Comparison of ENCODE assay signal across 8 cellular contexts in the genomic region with DNA sequence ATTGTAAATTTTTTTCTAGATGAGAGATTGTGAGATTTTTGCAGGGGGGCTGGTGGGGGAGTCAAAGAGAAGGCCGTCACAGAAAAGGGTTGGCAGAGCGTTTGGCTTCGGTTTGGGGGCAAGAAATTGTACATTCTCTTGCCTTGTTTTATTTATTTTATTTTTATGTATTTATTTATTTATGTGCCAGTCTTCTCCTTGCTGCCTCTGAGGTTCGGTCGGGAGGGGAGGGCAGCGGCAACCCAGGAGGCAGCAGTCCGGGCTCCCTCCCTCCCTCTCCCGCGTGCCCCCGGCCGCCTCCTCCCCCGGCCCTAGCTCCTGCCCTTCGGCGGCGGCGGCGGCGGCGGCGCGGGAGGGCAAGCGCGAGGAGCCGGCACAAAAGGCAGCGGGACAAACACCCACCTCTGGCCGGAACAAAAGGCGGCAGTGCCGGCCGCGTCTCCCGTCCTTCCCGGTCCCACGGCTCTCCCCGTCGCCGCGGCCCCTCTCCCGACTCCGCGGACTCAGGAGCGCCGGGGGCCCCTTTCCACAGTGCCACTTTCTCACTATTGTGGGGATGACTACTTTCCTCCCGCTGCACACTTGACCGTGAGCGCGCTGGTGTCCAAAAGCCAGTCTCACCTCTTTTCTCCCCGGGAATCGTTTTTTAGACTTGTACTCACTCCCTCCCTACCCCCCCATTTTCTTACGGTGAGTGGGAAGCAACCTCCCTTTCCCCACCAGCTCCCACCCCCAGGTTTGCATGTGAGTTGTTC. TPM values are rescaled to one million over a fixed set of nuclear protein-coding genes. Genes with fewer than 3 reads are reported as not detected.
A peak's percentile ranks its signal among the peaks of the same experiment; 100 is the strongest.
DNase-seq lines count a peak whose midpoint lies in the region; ATAC-seq and TF ChIP-seq lines count a peak whose summit lies in the region.

No MANE protein-coding gene starts in this region.

- H3K9me3 Mint-ChIP-seq in CD8-positive, alpha-beta memory T cell = peaks cover 0 to 6% (median 0%) of the 10 kb centered on the region in 5 donors
- H3K9me3 Mint-ChIP-seq in IgD-negative memory B cell (no peaks in the 10 kb centered on the region), type B pancreatic cell (no peaks in the 10 kb centered on the region)

- no peak overlapping the region for H3K4me3 ChIP-seq in CD8-positive, alpha-beta memory T cell (ENCODE audit: low read length)
- H3K4me3 ChIP-seq in ascending aorta = peak overlapping the region; percentile 68 to 71
- H3K4me3 ChIP-seq in liver (ENCODE audit: low read depth in 1 of 3, low read length in 3 of 3) = peak overlapping the region in 2 of 3 donors; percentile 22 to 69

- POLR2A ChIA-PET in CD8-positive, alpha-beta memory T cell (lab: Charles Lee) = no interaction called here

- H3K4me1 ChIP-seq in CD8-positive, alpha-beta memory T cell (ENCODE audit: insufficient read depth, low read length) = peaks cover 40% of the 10 kb centered on the region
- H3K4me1 ChIP-seq in ascending aorta (peaks cover 18 to 49% of the 10 kb centered on the region in 2 donors), liver (ENCODE audit: control insufficient read depth in 4 of 4, insufficient read depth in 4 of 4, low read length in 3 of 4) (peaks cover 35 to 68% (median 50%) of the 10 kb centered on the region in 4 donors)

- TF ChIP-seq CTCF in ascending aorta (IDR thresholded peaks at IDR 0.05) (no peak), liver (IDR thresholded peaks at IDR 0.05; ENCODE audit: low read depth, low read length, missing input control) (no peak), type B pancreatic cell (conservative IDR thresholded peaks at IDR 0.05) (no peak)

- H3K27me3 Mint-ChIP-seq in CD8-positive, alpha-beta memory T cell = peaks cover 54 to 72% of the 10 kb centered on the region in 2 donors
- no peaks in the 10 kb centered on the region for H3K27me3 Mint-ChIP-seq in IgD-negative memory B cell
- peaks cover 23% of the 10 kb centered on the region for H3K27me3 Mint-ChIP-seq in type B pancreatic cell

- no peak for TF ChIP-seq RAD21 in liver (IDR thresholded peaks at IDR 0.05)

- no peak for DNase-seq in CD8-positive, alpha-beta memory T cell
- no peak for DNase-seq in ascending aorta (ENCODE audit: low spot score in 2 of 2)
- DNase-seq in type B pancreatic cell (ENCODE audit: extremely low spot score, unreplicated experiment) = no peak
- no peak for DNase-seq in A172 (ENCODE audit: low spot score)

- H3K9me3 ChIP-seq in CD8-positive, alpha-beta memory T cell (ENCODE audit: low read length) = no peaks in the 10 kb centered on the region
- H3K9me3 ChIP-seq in ascending aorta (no peaks in the 10 kb centered on the region), liver (ENCODE audit: control insufficient read depth in 4 of 4, low read length in 3 of 4) (no peaks in the 10 kb centered on the region)

- H3K27ac Mint-ChIP-seq in CD8-positive, alpha-beta memory T cell = no peak overlapping the region
- H3K27ac Mint-ChIP-seq in IgD-negative memory B cell (peak overlapping the region; percentile 84 to 94 (median 93)), type B pancreatic cell (peak overlapping the region; percentile 95)

- H3K9ac ChIP-seq in liver (ENCODE audit: low read depth in 1 of 2, low read length in 2 of 2) = no peak overlapping the region

- CTCF ChIA-PET in CD8-positive, alpha-beta memory T cell (lab: Charles Lee) = no interaction called here

- peaks cover 43 to 71% (median 47%) of the 10 kb centered on the region in 3 donors for H3K4me1 Mint-ChIP-seq in CD8-positive, alpha-beta memory T cell
- peaks cover 8 to 20% (median 17%) of the 10 kb centered on the region in 3 donors for H3K4me1 Mint-ChIP-seq in IgD-negative memory B cell
- H3K4me1 Mint-ChIP-seq in type B pancreatic cell (ENCODE audit: unreplicated experiment) = peaks cover 27% of the 10 kb centered on the region

- WGBS in liver = 2% methylated on average over 49 of the region's 49 CpGs

- no peaks in the 10 kb centered on the region for H3K36me3 ChIP-seq in CD8-positive, alpha-beta memory T cell (ENCODE audit: insufficient read depth, low read length)
- H3K36me3 ChIP-seq in ascending aorta (no peaks in the 10 kb centered on the region), liver (ENCODE audit: control insufficient read depth in 4 of 4, insufficient read depth in 3 of 4, low read depth in 1 of 4, low read length in 3 of 4) (no peaks in the 10 kb centered on the region)

- H3K27ac ChIP-seq in CD8-positive, alpha-beta memory T cell (ENCODE audit: low read depth, low read length) = no peak overlapping the region
- H3K27ac ChIP-seq in ascending aorta (no peak overlapping the region), liver (ENCODE audit: low read depth in 1 of 2, low read length in 2 of 2) (no peak overlapping the region)

- H3K36me3 Mint-ChIP-seq in CD8-positive, alpha-beta memory T cell = peaks cover 0 to 2% (median 0%) of the 10 kb centered on the region in 3 donors
- H3K36me3 Mint-ChIP-seq in IgD-negative memory B cell (peaks cover 8% of the 10 kb centered on the region), type B pancreatic cell (peaks cover 4% of the 10 kb centered on the region)

- intact Hi-C loops in ascending aorta (cut with DNase I) = no loop called here

- H3K27me3 ChIP-seq in CD8-positive, alpha-beta memory T cell (ENCODE audit: insufficient read depth, low read length, poor library complexity, severe bottlenecking) = peaks cover 70% of the 10 kb centered on the region
- peaks cover 41% of the 10 kb centered on the region for H3K27me3 ChIP-seq in ascending aorta
- H3K27me3 ChIP-seq in liver (ENCODE audit: control insufficient read depth in 4 of 4, insufficient read depth in 4 of 4, low read length in 3 of 4) = peaks cover 0 to under 1% (median 0%) of the 10 kb centered on the region in 4 donors

- peak overlapping the region; percentile 67 to 88 (median 80) for H3K4me3 Mint-ChIP-seq in CD8-positive, alpha-beta memory T cell
- H3K4me3 Mint-ChIP-seq in IgD-negative memory B cell = peak overlapping the region; percentile 85 to 99 (median 96)
- H3K4me3 Mint-ChIP-seq in type B pancreatic cell = peak overlapping the region; percentile 99

- no peak for ATAC-seq in GM18867 (IDR thresholded peaks at IDR 0.05; ENCODE audit: unreplicated experiment)
- ATAC-seq in GM18498 (IDR thresholded peaks at IDR 0.05; ENCODE audit: unreplicated experiment) = no peak

TF ChIP-seq in liver, 16 proteins besides CTCF, POLR2A, EP300 and RAD21:
- TF ChIP-seq, protein P1, sequence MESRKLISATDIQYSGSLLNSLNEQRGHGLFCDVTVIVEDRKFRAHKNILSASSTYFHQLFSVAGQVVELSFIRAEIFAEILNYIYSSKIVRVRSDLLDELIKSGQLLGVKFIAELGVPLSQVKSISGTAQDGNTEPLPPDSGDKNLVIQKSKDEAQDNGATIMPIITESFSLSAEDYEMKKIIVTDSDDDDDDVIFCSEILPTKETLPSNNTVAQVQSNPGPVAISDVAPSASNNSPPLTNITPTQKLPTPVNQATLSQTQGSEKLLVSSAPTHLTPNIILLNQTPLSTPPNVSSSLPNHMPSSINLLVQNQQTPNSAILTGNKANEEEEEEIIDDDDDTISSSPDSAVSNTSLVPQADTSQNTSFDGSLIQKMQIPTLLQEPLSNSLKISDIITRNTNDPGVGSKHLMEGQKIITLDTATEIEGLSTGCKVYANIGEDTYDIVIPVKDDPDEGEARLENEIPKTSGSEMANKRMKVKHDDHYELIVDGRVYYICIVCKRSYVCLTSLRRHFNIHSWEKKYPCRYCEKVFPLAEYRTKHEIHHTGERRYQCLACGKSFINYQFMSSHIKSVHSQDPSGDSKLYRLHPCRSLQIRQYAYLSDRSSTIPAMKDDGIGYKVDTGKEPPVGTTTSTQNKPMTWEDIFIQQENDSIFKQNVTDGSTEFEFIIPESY (IDR thresholded peaks at IDR 0.05) = no peak
- TF ChIP-seq RXRA (IDR thresholded peaks at IDR 0.05) (no peak), HNF4G (IDR thresholded peaks at IDR 0.05) (no peak), FOXA2 (IDR thresholded peaks at IDR 0.05) (no peak), SP1 (IDR thresholded peaks at IDR 0.05) (no peak), GABPA (IDR thresholded peaks at IDR 0.05 in 1 of 2, conservative IDR thresholded peaks at IDR 0.05 in 1 of 2) (no peak), JUND (IDR thresholded peaks at IDR 0.05) (no peak)
TF ChIP-seq in liver: peak in this region for 0.

RNA-seq across cellular contexts. Expression of a gene that starts 1.2 kb away (rescaled TPM):
- total RNA-seq in CD8-positive, alpha-beta memory T cell = under 1 TPM; 0.07 to 0.15 TPM
- polyA plus RNA-seq in CD8-positive, alpha-beta memory T cell = not detected
- polyA plus RNA-seq in IgD-negative memory B cell (189 TPM), liver (under 1 TPM; 0.08 to 0.43 TPM)
- total RNA-seq in ascending aorta (0.11 TPM), liver (1 to 10 TPM in 1 of 2 donors, under 1 TPM in 1; 0.50 to 8.5 TPM), type B pancreatic cell (ENCODE audit: low replicate concordance) (47.9 and 53.1 TPM in 2 replicates)
- total RNA-seq in A172 (2014; rRNA removed; shearing (Covaris generic)) = not detected in 2 replicates

Comparison
In these comparisons a context has a peak if more than half of its experiments do, and no peak if none do; other contexts are left out.
1. H3K27ac Mint-ChIP-seq: peak in IgD-negative memory B cell (3 of 3) and type B pancreatic cell (single experiment); none in CD8-positive, alpha-beta memory T cell (0 of 8).
2. Peak in every context shown above with its lines, with median percentiles within 50 percentile points of each other: H3K4me3 Mint-ChIP-seq.